In genomic region chr2:233349005-233349998, GRCh38 we compare ENCODE assay signal across 8 cellular contexts.
A peak's percentile ranks its signal among the peaks of the same experiment; 100 is the strongest.
DNase-seq lines count a peak whose midpoint lies in the region; ATAC-seq lines count a peak whose summit lies in the region.

No MANE protein-coding gene starts in this region.

- DNase-seq in NCI-H1417 (lab: John Stamatoyannopoulos, UW) = peak in 2 of 3 experiments; percentile 33 to 70
- DNase-seq in NCI-H1417 treated with DMSO at 0.1 percent for 48 hours (lab: John Stamatoyannopoulos, UW) = no peak
- peak; percentile 68 for DNase-seq in SHP77 treated with DMSO at 0.1 percent for 48 hours (lab: John Stamatoyannopoulos, UW)
- DNase-seq in medulla oblongata (ENCODE audit: extremely low spot score) = peak; percentile 88
- no peak for DNase-seq in activated effector memory CD4-positive, alpha-beta T cell treated with Interleukin-2 at 50 U/mL for 16 hours
- DNase-seq in amniotic stem cell (lab: John Stamatoyannopoulos, UW) = no peak

- ATAC-seq in HG02763 (IDR thresholded peaks at IDR 0.05; ENCODE audit: unreplicated experiment) (peak; percentile 60), HG02884 (IDR thresholded peaks at IDR 0.05; ENCODE audit: unreplicated experiment) (no peak)

Comparison
In these comparisons a context has a peak if more than half of its experiments do, and no peak if none do; other contexts are left out.
1. DNase-seq: peak in NCI-H1417 (2 of 3), SHP77 treated with DMSO at 0.1 percent for 48 hours (single experiment) and medulla oblongata (single experiment); none in NCI-H1417 treated with DMSO at 0.1 percent for 48 hours (single experiment), activated effector memory CD4-positive, alpha-beta T cell treated with Interleukin-2 at 50 U/mL for 16 hours (single experiment) and amniotic stem cell (single experiment).